8 cellular contexts compared by ENCODE assay signal in the genomic region with DNA sequence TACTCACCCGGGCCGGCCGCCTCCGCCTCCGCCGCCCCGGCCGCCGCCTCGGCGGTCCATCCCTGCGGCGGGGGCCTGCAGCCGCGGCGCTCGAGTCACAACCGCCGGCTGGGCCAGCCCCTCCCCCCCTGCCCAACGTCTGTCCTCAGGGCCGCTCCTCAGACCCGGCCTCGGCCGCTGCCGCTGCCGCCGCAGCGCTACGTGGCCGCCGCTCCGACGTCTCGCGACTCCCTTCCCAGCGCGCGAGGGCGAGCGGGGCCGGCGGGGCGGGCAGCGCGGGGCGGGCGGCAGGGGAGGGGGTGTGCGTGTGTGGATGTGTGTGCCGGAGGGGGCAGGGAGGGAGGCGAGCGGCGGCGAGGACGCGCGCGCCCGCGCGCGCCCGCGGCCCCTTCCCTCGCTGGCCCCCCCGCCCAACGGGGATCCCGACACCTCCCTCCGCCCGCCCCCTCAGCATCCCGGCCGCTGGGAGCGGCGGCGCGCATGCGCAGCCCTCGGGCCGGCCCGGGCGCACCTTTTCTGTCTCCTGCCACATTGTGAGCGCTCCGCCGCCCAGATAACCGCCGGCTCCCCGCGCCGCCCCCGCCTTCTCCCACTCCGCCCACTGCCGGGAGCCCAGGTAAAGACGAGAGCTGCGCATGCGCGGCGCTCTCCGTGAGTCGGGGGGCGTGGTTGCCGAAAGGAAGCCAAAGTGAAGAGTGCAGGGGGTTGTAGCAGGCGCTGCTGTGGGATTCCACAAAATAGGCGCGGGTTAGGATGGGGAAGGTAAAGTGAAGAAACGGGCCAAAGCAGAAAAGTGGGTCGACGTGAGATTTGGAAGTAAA. TPM values are rescaled to one million over a fixed set of nuclear protein-coding genes. Genes with fewer than 3 reads are reported as not detected.
DNase-seq lines count a peak whose midpoint lies in the region; ATAC-seq, FAIRE-seq and TF ChIP-seq lines count a peak whose summit lies in the region.

A gene (minus strand): TSS at position 349 of the 821 bp plus-strand sequence. CDS start 44,525 bp downstream, outside the sequence.

- peaks cover 33% of the 10 kb centered on the region for H3K4me1 Mint-ChIP-seq in astrocyte (ENCODE audit: low read depth, unreplicated experiment)

- no peaks in the 10 kb centered on the region for H3K36me3 Mint-ChIP-seq in astrocyte (ENCODE audit: low read depth, unreplicated experiment)

- TF ChIP-seq CTCF in astrocyte (IDR thresholded peaks at IDR 0.05; ENCODE audit: insufficient read depth, low read depth, low read length): no peak

- H3K9ac ChIP-seq in astrocyte (ENCODE audit: low read length): peak within 1 kb of the TSS; percentile 91

- peaks cover 42% of the 10 kb centered on the region for H4K20me1 ChIP-seq in astrocyte (ENCODE audit: insufficient read depth, low read length)

- intact Hi-C loops in aorta (cut with DNase I): loop anchor here in 1 of 2 donors (1.0 to 5.0 kb wide), 2 partner anchors 33 to 45 kb away; no protein-coding TSS in a partner anchor

- no peak for FAIRE-seq in astrocyte (lab: Jason Lieb, UNC)

- peak within 1 kb of the TSS; percentile 94 for H3K4me2 ChIP-seq in astrocyte (ENCODE audit: low read length)

- H3K4me3 Mint-ChIP-seq in astrocyte (ENCODE audit: unreplicated experiment): peak within 1 kb of the TSS; percentile 97

- H3K9me3 ChIP-seq in astrocyte (ENCODE audit: insufficient read depth, low read depth, low read length) (no peaks in the 10 kb centered on the region), aorta (ENCODE audit: control insufficient read depth, low read length) (no peaks in the 10 kb centered on the region)

- peaks cover 42% of the 10 kb centered on the region for H3K79me2 ChIP-seq in astrocyte (ENCODE audit: insufficient read depth, low read length)

- DNase-seq in NCI-H1930 (lab: John Stamatoyannopoulos, UW) (peak; percentile 93 to 97), T-helper 22 cell (ENCODE audit: low read depth) (peak; percentile 93), astrocyte (ENCODE audit: low read depth) (peak; percentile 60), hepatic stellate cell (ENCODE audit: low spot score) (peak; percentile 97), retina (peak; percentile 92), aorta (peak; percentile 92 to 95)

- H3K27ac ChIP-seq in astrocyte (ENCODE audit: low read depth, low read length): peak within 1 kb of the TSS; percentile 73
- H3K27ac ChIP-seq in aorta (ENCODE audit: low read depth in 1 of 2, low read length in 2 of 2): peak within 1 kb of the TSS; percentile 5 to 90

- H3K27ac Mint-ChIP-seq in astrocyte (ENCODE audit: unreplicated experiment): peak within 1 kb of the TSS; percentile 95

- no peaks in the 10 kb centered on the region for H3K36me3 ChIP-seq in astrocyte (ENCODE audit: insufficient read depth, low read length)
- H3K36me3 ChIP-seq in aorta (ENCODE audit: control insufficient read depth in 1 of 2, insufficient read depth in 2 of 2, low read length in 1 of 2): no peaks in the 10 kb centered on the region

- no peaks in the 10 kb centered on the region for H3K9me3 Mint-ChIP-seq in astrocyte (ENCODE audit: unreplicated experiment)

- H3K4me3 ChIP-seq in astrocyte (ENCODE audit: insufficient read depth, low read depth, low read length) (peak within 1 kb of the TSS; percentile 77), aorta (ENCODE audit: low read length in 2 of 2) (peak within 1 kb of the TSS; percentile 89 to 96)

- 0% methylated on average over 47 to 106 of the region's 106 CpGs for WGBS in aorta, 2 donors

- peak within 1 kb of the TSS; percentile 88 for H2AFZ ChIP-seq in astrocyte (ENCODE audit: low read depth, low read length)

- H3K27me3 ChIP-seq in astrocyte (ENCODE audit: insufficient read depth, low read length) (no peaks in the 10 kb centered on the region), aorta (ENCODE audit: control insufficient read depth in 1 of 2, insufficient read depth in 2 of 2, low read length in 1 of 2) (no peaks in the 10 kb centered on the region)

- H3K4me1 ChIP-seq in astrocyte (ENCODE audit: insufficient read depth, low read length) (peaks cover 10% of the 10 kb centered on the region), aorta (ENCODE audit: control insufficient read depth in 1 of 2, insufficient read depth in 2 of 2, low read length in 2 of 2) (peaks cover 0 to 3% of the 10 kb centered on the region in 2 donors)

- peak; percentile 57 for ATAC-seq in GM18502 (IDR thresholded peaks at IDR 0.05; ENCODE audit: poor library complexity, unreplicated experiment)
- peak; percentile 65 for ATAC-seq in HG02943 (IDR thresholded peaks at IDR 0.05; ENCODE audit: low read depth, unreplicated experiment)
- ATAC-seq in aorta (ENCODE audit: low FRiP score): peak; percentile 95

- H3K27me3 Mint-ChIP-seq in astrocyte (ENCODE audit: low read depth, unreplicated experiment): no peaks in the 10 kb centered on the region

RNA-seq across cellular contexts. Expression of the gene that starts here (rescaled TPM):
- total RNA-seq in astrocyte: 24.3 and 26.8 TPM in 2 replicates
- total RNA-seq in aorta: 10 to 100 TPM; 41.0 to 52.8 TPM
- polyA plus RNA-seq in aorta: 10 to 100 TPM in 1 of 2 donors, 1 to 10 TPM in 1; 7.5 to 12.4 TPM

Comparison
In these comparisons a context has a peak if more than half of its experiments do, and no peak if none do; other contexts are left out.
1. Peak in every context shown above with its lines: DNase-seq, ATAC-seq, H3K4me3 ChIP-seq and H3K27ac ChIP-seq.